ENCODE assay signal across 8 cellular contexts in the genomic region with DNA sequence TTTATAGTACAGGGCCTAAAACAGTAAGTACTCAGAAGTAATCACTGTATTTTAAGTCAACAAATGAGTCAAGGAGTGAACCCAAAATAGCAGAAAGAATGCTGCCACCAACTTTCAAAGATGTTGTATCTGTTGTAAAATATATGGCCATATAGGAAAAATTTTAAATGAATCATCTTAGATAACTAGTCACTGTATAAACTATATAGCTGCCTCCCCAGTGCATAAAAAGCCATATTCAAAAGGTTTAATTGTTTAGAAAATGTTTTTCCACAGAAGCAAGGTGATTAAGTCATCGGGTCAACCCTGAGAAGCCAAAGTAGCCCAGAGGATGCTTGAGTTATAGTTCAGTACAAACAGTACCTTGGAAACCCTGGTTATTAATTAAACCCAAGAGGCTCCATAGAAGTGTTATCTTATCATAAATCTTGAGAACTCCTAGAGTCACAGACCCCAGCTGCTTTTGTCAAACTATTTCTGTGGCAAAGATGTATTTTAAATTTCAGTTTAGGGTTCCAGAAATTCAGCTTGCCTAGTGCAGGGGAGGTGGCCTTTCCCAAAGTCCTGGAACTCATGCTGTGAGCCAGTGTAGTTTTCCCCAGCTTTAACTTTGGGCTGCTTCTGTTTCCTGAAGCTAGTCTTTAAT. TPM values are rescaled to one million over a fixed set of nuclear protein-coding genes. Genes with fewer than 3 reads are reported as not detected.
DNase-seq lines count a peak whose midpoint lies in the region; ATAC-seq and TF ChIP-seq lines count a peak whose summit lies in the region.

No MANE protein-coding gene starts in this region.

- CTCF ChIA-PET in activated CD8-positive, alpha-beta T cell treated with anti-CD3 and anti-CD28 coated beads for 36 hours (lab: Charles Lee), result interaction anchor here (1.0 to 3.8 kb wide), 3 partner anchors 9 to 65 kb away, joined by 3 to 13 read pairs (median 3); no protein-coding TSS in a partner anchor

- H3K9me3 ChIP-seq in H9 (ENCODE audit: control insufficient read depth, low read depth, low read length) (no peaks in the 10 kb centered on the region), stomach (no peaks in the 10 kb centered on the region)

- H3K36me3 ChIP-seq in stomach, result peaks cover 0 to 4% (median 0%) of the 10 kb centered on the region in 4 donors

- no peak overlapping the region for H3K56ac ChIP-seq in H9 (ENCODE audit: insufficient read length, low read depth, low read length)

- intact Hi-C loops in activated CD8-positive, alpha-beta T cell treated with anti-CD3 and anti-CD28 coated beads for 36 hours (cut with micrococcal nuclease), result no loop called here
- intact Hi-C loops in left colon (cut with DNase I, micrococcal nuclease) (no loop called here), stomach (cut with DNase I; ENCODE audit: low total_unique reads) (no loop called here)

- no peaks in the 10 kb centered on the region for H3K27me3 Mint-ChIP-seq in H9 (ENCODE audit: low read depth)
- H3K27me3 Mint-ChIP-seq in activated CD8-positive, alpha-beta T cell treated with anti-CD3 and anti-CD28 coated beads for 36 hours, result no peaks in the 10 kb centered on the region

- no peak overlapping the region for H2AK5ac ChIP-seq in H9 (ENCODE audit: insufficient read length, low read length)

- no peak overlapping the region for H3K4me2 ChIP-seq in H9 (ENCODE audit: insufficient read depth, insufficient read length, low read length)

- H3K4me1 Mint-ChIP-seq in H9, result peaks cover 52 to 59% of the 10 kb centered on the region in 2 experiments
- peaks cover 70% of the 10 kb centered on the region for H3K4me1 Mint-ChIP-seq in activated CD8-positive, alpha-beta T cell treated with anti-CD3 and anti-CD28 coated beads for 36 hours (ENCODE audit: low read depth)

- no peak overlapping the region for H3T11ph ChIP-seq in H9 (ENCODE audit: low read length)

- H3K27me3 ChIP-seq in H9 (ENCODE audit: insufficient read depth, low read length), result no peaks in the 10 kb centered on the region
- no peaks in the 10 kb centered on the region for H3K27me3 ChIP-seq in stomach

- POLR2A ChIA-PET in activated CD8-positive, alpha-beta T cell treated with anti-CD3 and anti-CD28 coated beads for 36 hours (lab: Charles Lee), result interaction anchor here (0.9 to 2.5 kb wide), 3 partner anchors 8 to 64 kb away, joined by 3 to 11 read pairs (median 4); a partner anchor contains a TSS

- no peak overlapping the region for H4K8ac ChIP-seq in H9 (replicated peaks; ENCODE audit: insufficient read length, low read depth, low read length)

- no peak overlapping the region for H2BK15ac ChIP-seq in H9 (ENCODE audit: low read depth, low read length)

- no peak overlapping the region for H3K4me3 ChIP-seq in stomach

- TF ChIP-seq POLR2A in stomach (IDR thresholded peaks at IDR 0.05), result no peak

- no peak overlapping the region for H3K18ac ChIP-seq in H9 (ENCODE audit: insufficient read length, low read depth, low read length)

- H3K27ac Mint-ChIP-seq in H9, result peak overlapping the region in 2 of 3 experiments; percentile 47 to 65; a peak in 3 of 7 replicates
- H3K27ac Mint-ChIP-seq in activated CD8-positive, alpha-beta T cell treated with anti-CD3 and anti-CD28 coated beads for 36 hours, result peak overlapping the region; percentile 70

- no peak overlapping the region for H3K27ac ChIP-seq in H9 (ENCODE audit: insufficient read length, low read depth, low read length)
- H3K27ac ChIP-seq in stomach, result peak overlapping the region; percentile 42 to 86 (median 69)

- H3K79me2 ChIP-seq in H9 (ENCODE audit: insufficient read depth, low read length), result no peaks in the 10 kb centered on the region; the same call in 1 of the 2 replicates

- DNase-seq in H9 (no peak), left colon (no peak), stomach (no peak)
- no peak for DNase-seq in activated CD8-positive, alpha-beta T cell treated with anti-CD3 and anti-CD28 coated beads for 36 hours
- DNase-seq in stimulated activated CD8-positive, alpha-beta memory T cell treated with anti-CD3 and anti-CD28 coated beads, Interleukin-4, amount 100 ng/mL, for 48 hours, result no peak

- H4K91ac ChIP-seq in H9 (ENCODE audit: insufficient read length, low read depth, low read length), result no peak overlapping the region

- no peak for TF ChIP-seq EP300 in stomach (IDR thresholded peaks at IDR 0.05)

- no peak overlapping the region for H4K5ac ChIP-seq in H9 (ENCODE audit: insufficient read length, low read depth, low read length)

- no peak overlapping the region for H3K14ac ChIP-seq in H9 (ENCODE audit: insufficient read depth, low read length)

- no peak overlapping the region for H2BK120ac ChIP-seq in H9 (ENCODE audit: low read depth, low read length, poor library complexity, severe bottlenecking)

- H2BK20ac ChIP-seq in H9 (ENCODE audit: low read depth, low read length, poor library complexity, severe bottlenecking), result no peak overlapping the region

- H4K20me1 ChIP-seq in H9 (ENCODE audit: control insufficient read depth, insufficient read depth, insufficient read length), result no peaks in the 10 kb centered on the region

- peaks cover 13% of the 10 kb centered on the region; the same call in 1 of the 2 replicates for H3K4me1 ChIP-seq in H9 (ENCODE audit: insufficient read depth, low read length)
- peaks cover 26 to 89% (median 56%) of the 10 kb centered on the region in 4 donors for H3K4me1 ChIP-seq in stomach

- no peak overlapping the region for H3K9ac ChIP-seq in H9 (ENCODE audit: extremely low read depth, insufficient read length, low read length)

- no peaks in the 10 kb centered on the region for H3K23me2 ChIP-seq in H9 (ENCODE audit: insufficient read length, low read depth, low read length, poor library complexity, severe bottlenecking)

- H3K4ac ChIP-seq in H9 (ENCODE audit: low read depth, low read length), result no peak overlapping the region

- TF ChIP-seq CTCF in H9 (conservative IDR thresholded peaks at IDR 0.05) (no peak), stomach (IDR thresholded peaks at IDR 0.05) (no peak)
- no peak for TF ChIP-seq CTCF in activated CD8-positive, alpha-beta T cell treated with anti-CD3 and anti-CD28 coated beads for 36 hours (IDR thresholded peaks at IDR 0.05)

- H3K36me3 Mint-ChIP-seq in H9 (ENCODE audit: insufficient read depth in 1 of 3, low read depth in 3 of 3), result peaks cover 0 to 2% (median 0%) of the 10 kb centered on the region in 3 experiments; a peak in 1 of 7 replicates
- peaks cover 49% of the 10 kb centered on the region for H3K36me3 Mint-ChIP-seq in activated CD8-positive, alpha-beta T cell treated with anti-CD3 and anti-CD28 coated beads for 36 hours (ENCODE audit: low read depth)

- no peaks in the 10 kb centered on the region for H3K79me1 ChIP-seq in H9 (ENCODE audit: insufficient read depth, low read depth, low read length, poor library complexity, severe bottlenecking)

- no peak overlapping the region for H2BK5ac ChIP-seq in H9 (ENCODE audit: insufficient read length, low read length)

- H3K4me3 Mint-ChIP-seq in H9, result no peak overlapping the region
- H3K4me3 Mint-ChIP-seq in activated CD8-positive, alpha-beta T cell treated with anti-CD3 and anti-CD28 coated beads for 36 hours, result no peak overlapping the region

- no peak overlapping the region for H3K23ac ChIP-seq in H9 (ENCODE audit: insufficient read length, low read depth, low read length)

- WGBS in H9 (ENCODE audit: extremely low coverage, insufficient read length, low lambda C conversion rate), result no CpG with 5 or more reads among the region's 1 CpG
- 15 to 40% (median 24%) methylated on average over 1 of the region's 1 CpG for WGBS in stomach, 5 donors

- ATAC-seq in activated CD8-positive, alpha-beta T cell treated with anti-CD3 and anti-CD28 coated beads for 36 hours, result no peak
- peak; percentile 84 for ATAC-seq in left colon
- ATAC-seq in HG03439 (IDR thresholded peaks at IDR 0.05; ENCODE audit: unreplicated experiment), result no peak
- ATAC-seq in HG02798 (IDR thresholded peaks at IDR 0.05; ENCODE audit: poor library complexity, unreplicated experiment), result no peak
- ATAC-seq in HG03432 (IDR thresholded peaks at IDR 0.05; ENCODE audit: unreplicated experiment), result no peak

- H2AFZ ChIP-seq in H9 (ENCODE audit: low read length), result no peak overlapping the region

- H3K9me3 Mint-ChIP-seq in H9, result no peaks in the 10 kb centered on the region
- H3K9me3 Mint-ChIP-seq in activated CD8-positive, alpha-beta T cell treated with anti-CD3 and anti-CD28 coated beads for 36 hours, result peaks cover 2% of the 10 kb centered on the region

- no peak overlapping the region for H2BK12ac ChIP-seq in H9 (ENCODE audit: insufficient read length, low read depth, low read length)

RNA-seq across cellular contexts. Expression of a gene that starts 39.2 kb away (rescaled TPM):
- 14.9 and 15.2 TPM in 2 replicates for total RNA-seq in H9 (2021)
- total RNA-seq in activated CD8-positive, alpha-beta T cell treated with anti-CD3 and anti-CD28 coated beads for 36 hours, result 100 to 1,000 TPM; 341 to 360 TPM
- total RNA-seq in left colon, result 100 to 1,000 TPM; 154 to 183 TPM
- 100 to 1,000 TPM in 4 of 5 donors, 10 to 100 TPM in 1; 95.0 to 379 (median 325) TPM for total RNA-seq in stomach
- polyA plus RNA-seq in stomach, result 10 to 100 TPM; 25.7 to 39.3 (median 29.2) TPM
